In the genomic region with DNA sequence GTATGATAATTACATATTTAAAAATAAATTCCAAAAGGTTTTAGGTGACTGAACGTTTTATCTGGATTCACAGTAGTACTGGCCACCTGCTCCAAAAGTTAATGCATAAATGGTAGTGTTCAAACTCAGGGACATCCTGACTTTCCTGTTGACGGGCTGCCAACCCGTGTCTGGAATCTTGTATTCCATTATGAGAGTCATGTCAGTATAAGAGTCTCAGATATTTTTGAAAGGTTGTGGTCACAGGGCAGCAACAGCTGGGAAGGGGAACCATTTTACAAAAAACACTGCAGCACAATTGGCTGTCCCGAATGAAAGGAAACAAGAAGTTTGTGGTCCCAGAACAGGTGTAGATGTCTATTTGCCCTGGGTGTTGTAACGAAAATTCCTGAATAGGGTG, we compare ENCODE assay signal across 1 cellular context.
TF ChIP-seq lines count a peak whose summit lies in the region.

No MANE protein-coding gene starts in this region.

TF ChIP-seq in GM12878, 131 proteins besides CTCF, POLR2A, EP300 and RAD21:
- no peak for TF ChIP-seq PML (IDR thresholded peaks at IDR 0.05; ENCODE audit: low read length)
- TF ChIP-seq ATF7 (IDR thresholded peaks at IDR 0.05; ENCODE audit: low read depth): no peak
- TF ChIP-seq NR2C1 (IDR thresholded peaks at IDR 0.05): no peak
TF ChIP-seq in GM12878: peak in this region for 0.
